In genomic region chr16:51151951-51152663, GRCh38 we compare ENCODE assay signal across 1 cellular context.
TF ChIP-seq lines count a peak whose summit lies in the region.

No MANE protein-coding gene starts in this region.

TF ChIP-seq in HepG2, 621 proteins besides CTCF, POLR2A, EP300 and RAD21 (continued from another document):
- TF ChIP-seq PRDM10 (CRISPR knock-in tag; IDR thresholded peaks at IDR 0.05; ENCODE audit: low read depth), result no peak
- TF ChIP-seq HHEX (CRISPR knock-in tag; IDR thresholded peaks at IDR 0.05), result no peak
- TF ChIP-seq GABPB1 (CRISPR knock-in tag; IDR thresholded peaks at IDR 0.05), result peak; percentile 44
- TF ChIP-seq GPN1 (CRISPR knock-in tag; IDR thresholded peaks at IDR 0.05; ENCODE audit: borderline replicate concordance), result no peak
- TF ChIP-seq ZFP82 (CRISPR knock-in tag; IDR thresholded peaks at IDR 0.05; ENCODE audit: borderline replicate concordance), result 0 out of 2 replicates have a peak, but pooled peaks have one; percentile 18
- 0 out of 2 replicates have a peak, but pooled peaks have one; percentile 15 for TF ChIP-seq ZFP1 (CRISPR knock-in tag; IDR thresholded peaks at IDR 0.05)
- no peak for TF ChIP-seq ZNF17 (CRISPR knock-in tag; IDR thresholded peaks at IDR 0.05)
- TF ChIP-seq MED8 (CRISPR knock-in tag; IDR thresholded peaks at IDR 0.05; ENCODE audit: insufficient replicate concordance), result no peak
- TF ChIP-seq ZNF235 (CRISPR knock-in tag; IDR thresholded peaks at IDR 0.05; ENCODE audit: borderline replicate concordance), result no peak
- TF ChIP-seq PCBP2 (optimal IDR thresholded peaks at IDR 0.05; ENCODE audit: low read depth, low read length, poor library complexity, severe bottlenecking), result no peak
- TF ChIP-seq ZFY (CRISPR knock-in tag; IDR thresholded peaks at IDR 0.05), result peak; percentile 65
- TF ChIP-seq ZNF451 (CRISPR knock-in tag; IDR thresholded peaks at IDR 0.05), result no peak
- 0 out of 2 replicates have a peak, but pooled peaks have one; percentile 24 for TF ChIP-seq GATAD1 (CRISPR knock-in tag; IDR thresholded peaks at IDR 0.05)
- TF ChIP-seq ARID4A (CRISPR knock-in tag; IDR thresholded peaks at IDR 0.05; ENCODE audit: borderline replicate concordance), result peak; percentile 46; the same call in 1 of the 2 replicates
- TF ChIP-seq JUNB (CRISPR knock-in tag; IDR thresholded peaks at IDR 0.05; ENCODE audit: borderline replicate concordance), result no peak
- no peak for TF ChIP-seq ZNF367 (CRISPR knock-in tag; IDR thresholded peaks at IDR 0.05; ENCODE audit: borderline replicate concordance)
- no peak for TF ChIP-seq IRF9 (CRISPR knock-in tag; IDR thresholded peaks at IDR 0.05; ENCODE audit: borderline replicate concordance)
- TF ChIP-seq ZFP62 (CRISPR knock-in tag; IDR thresholded peaks at IDR 0.05), result no peak
- TF ChIP-seq PRPF4 (IDR thresholded peaks at IDR 0.05; ENCODE audit: low read depth, low read length, poor library complexity, severe bottlenecking), result peak; percentile 16
- TF ChIP-seq PBX2 (CRISPR knock-in tag; IDR thresholded peaks at IDR 0.05), result peak; percentile 82
- TF ChIP-seq KDM3A (CRISPR knock-in tag; IDR thresholded peaks at IDR 0.05; ENCODE audit: low read depth), result no peak
- no peak for TF ChIP-seq DPF2 (CRISPR knock-in tag; IDR thresholded peaks at IDR 0.05; ENCODE audit: borderline replicate concordance, low read depth)
- TF ChIP-seq SYNCRIP (IDR thresholded peaks at IDR 0.05; ENCODE audit: insufficient read depth, low read depth, low read length), result no peak
- no peak; the same call in 1 of the 2 replicates for TF ChIP-seq POGK (CRISPR knock-in tag; conservative IDR thresholded peaks at IDR 0.05)
- TF ChIP-seq ZBTB2 (CRISPR knock-in tag; IDR thresholded peaks at IDR 0.05; ENCODE audit: low read depth), result 0 out of 2 replicates have a peak, but pooled peaks have one; percentile 4
- no peak for TF ChIP-seq CENPX (CRISPR knock-in tag; IDR thresholded peaks at IDR 0.05)
- TF ChIP-seq HBP1 (CRISPR knock-in tag; IDR thresholded peaks at IDR 0.05; ENCODE audit: low read depth), result no peak
- TF ChIP-seq TOPORS (CRISPR knock-in tag; IDR thresholded peaks at IDR 0.05), result no peak
- no peak for TF ChIP-seq ZBTB7B (CRISPR knock-in tag; IDR thresholded peaks at IDR 0.05)
- TF ChIP-seq ZNF343 (CRISPR knock-in tag; IDR thresholded peaks at IDR 0.05), result no peak
- TF ChIP-seq BRCA1 (CRISPR knock-in tag; IDR thresholded peaks at IDR 0.05), result no peak
- TF ChIP-seq KLF12 (CRISPR knock-in tag; IDR thresholded peaks at IDR 0.05; ENCODE audit: borderline replicate concordance), result peak; percentile 59; the same call in 1 of the 2 replicates
- no peak for TF ChIP-seq IKZF4 (CRISPR knock-in tag; IDR thresholded peaks at IDR 0.05; ENCODE audit: borderline replicate concordance, low read depth, not compliant biosample characterization)
- TF ChIP-seq DMAP1 (CRISPR knock-in tag; IDR thresholded peaks at IDR 0.05), result 0 out of 2 replicates have a peak, but pooled peaks have one; percentile 21
- TF ChIP-seq THRA (CRISPR knock-in tag; IDR thresholded peaks at IDR 0.05; ENCODE audit: borderline replicate concordance), result no peak
- peak; percentile 69 for TF ChIP-seq ZNF281 (CRISPR knock-in tag; IDR thresholded peaks at IDR 0.05; ENCODE audit: borderline replicate concordance)
- TF ChIP-seq ZNF580 (CRISPR knock-in tag; IDR thresholded peaks at IDR 0.05; ENCODE audit: borderline replicate concordance, low read depth), result no peak
- TF ChIP-seq PPARG (CRISPR knock-in tag; conservative IDR thresholded peaks at IDR 0.05), result no peak
- TF ChIP-seq BCL6 (CRISPR knock-in tag; IDR thresholded peaks at IDR 0.05), result peak; percentile 91
- TF ChIP-seq SP2 (CRISPR knock-in tag; IDR thresholded peaks at IDR 0.05), result peak; percentile 92
- peak; percentile 14; the same call in 1 of the 2 replicates for TF ChIP-seq THAP11 (CRISPR knock-in tag; IDR thresholded peaks at IDR 0.05)
- no peak for TF ChIP-seq ZNF431 (CRISPR knock-in tag; IDR thresholded peaks at IDR 0.05; ENCODE audit: borderline replicate concordance, low read depth)
- TF ChIP-seq HNRNPLL (IDR thresholded peaks at IDR 0.05; ENCODE audit: low read depth, low read length, poor library complexity, severe bottlenecking), result peak; percentile 77
